10 cellular contexts compared by ENCODE assay signal in the genomic region with DNA sequence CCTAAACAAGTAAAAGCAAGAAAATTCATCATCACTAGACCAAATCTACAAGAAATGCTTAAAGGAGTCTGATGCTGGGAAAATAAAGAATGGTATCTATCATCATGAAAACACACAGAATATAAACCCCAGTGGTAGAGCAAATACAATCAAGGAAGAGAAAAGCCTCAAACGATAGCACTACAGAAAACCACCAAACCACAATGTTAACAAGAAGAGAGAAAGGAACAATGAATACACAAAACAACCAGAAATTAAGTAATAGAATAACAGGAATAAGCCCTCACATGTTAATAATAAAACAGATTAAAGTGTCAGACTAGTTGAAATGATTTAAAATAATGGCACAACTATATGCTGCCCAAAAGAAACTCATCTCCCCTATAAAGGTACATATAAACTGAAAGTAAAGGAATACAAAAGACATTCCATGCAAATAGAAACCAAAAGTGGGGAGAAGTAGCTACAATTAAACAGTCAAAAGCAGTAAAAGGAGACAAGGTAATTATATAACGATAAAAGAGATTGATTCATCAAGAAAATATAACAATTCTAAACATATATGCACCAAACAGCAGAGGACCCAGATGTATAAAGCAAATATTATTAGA.
A peak's percentile ranks its signal among the peaks of the same experiment; 100 is the strongest.
DNase-seq lines count a peak whose midpoint lies in the region; ATAC-seq, FAIRE-seq and TF ChIP-seq lines count a peak whose summit lies in the region.
"Had no signal": no experiment of that assay in that cellular context is flagged by ENCODE, and none has a peak within 500 bp of the region (broad histone marks: within the 10 kb centered on the region; RNA-seq: fewer than 3 reads in every experiment).

No MANE protein-coding gene starts in this region.

- peaks cover 94% of the 10 kb centered on the region for H3K79me2 ChIP-seq in PC-3 (ENCODE audit: low read length)

- no peak overlapping the region for H3K4me3 ChIP-seq in PC-3 (ENCODE audit: low read length)
- peak overlapping the region in 1 of 2 donors; percentile 4 for H3K4me3 ChIP-seq in left lung
- no peak overlapping the region for H3K4me3 ChIP-seq in right cardiac atrium (ENCODE audit: low read length)
- H3K4me3 ChIP-seq: lower lobe of right lung had no signal

- H3K4me1 ChIP-seq in PC-3 (ENCODE audit: insufficient read depth, low read length), result peaks cover 8% of the 10 kb centered on the region; the same call in 1 of the 2 replicates
- H3K4me1 ChIP-seq in left lung, result peaks cover 0 to 31% of the 10 kb centered on the region in 2 donors
- no peaks in the 10 kb centered on the region for H3K4me1 ChIP-seq in right cardiac atrium (ENCODE audit: control insufficient read depth, insufficient read depth, low read length)

- peaks cover 5% of the 10 kb centered on the region; the same call in 1 of the 2 replicates for H4K20me1 ChIP-seq in PC-3 (ENCODE audit: low read length)

- H3K9me3 ChIP-seq in PC-3 (ENCODE audit: low read length) (no peaks in the 10 kb centered on the region), left lung (peaks cover 0 to 3% of the 10 kb centered on the region in 2 donors), right cardiac atrium (ENCODE audit: control insufficient read depth, low read length) (no peaks in the 10 kb centered on the region)
- H3K9me3 ChIP-seq: lower lobe of right lung had no signal

- H3K27me3 ChIP-seq in PC-3 (ENCODE audit: low read length), result no peaks in the 10 kb centered on the region
- H3K27me3 ChIP-seq in left lung, result no peaks in the 10 kb centered on the region
- H3K27me3 ChIP-seq in right cardiac atrium (ENCODE audit: control insufficient read depth, insufficient read depth), result no peaks in the 10 kb centered on the region

- no TSS peak for BruUV-seq in PC-3 (replicated peaks; lab: Mats Ljungman, UMichigan)

- no peak overlapping the region for H3K9ac ChIP-seq in PC-3 (ENCODE audit: low read length)

- WGBS in right cardiac atrium, result 65% methylated on average over 2 of the region's 2 CpGs

- H3K27ac ChIP-seq in PC-3 (ENCODE audit: low read length) (no peak overlapping the region), left lung (peak overlapping the region in 1 of 2 donors; percentile 24), right cardiac atrium (ENCODE audit: low read length) (no peak overlapping the region)
- H3K27ac ChIP-seq: lower lobe of right lung had no signal

- H3K36me3 ChIP-seq in PC-3 (ENCODE audit: low read depth, low read length), result no peaks in the 10 kb centered on the region; the same call in 1 of the 2 replicates
- H3K36me3 ChIP-seq in left lung, result no peaks in the 10 kb centered on the region
- H3K36me3 ChIP-seq: lower lobe of right lung had no signal

- no peak for TF ChIP-seq CTCF in PC-3 (conservative IDR thresholded peaks at IDR 0.05; ENCODE audit: low read depth, low read length)
- TF ChIP-seq CTCF in left lung (IDR thresholded peaks at IDR 0.05), result no peak

- H3K4me2 ChIP-seq in PC-3 (ENCODE audit: low read length), result peak overlapping the region; percentile 9

- intact Hi-C loops in PC-3 (cut with micrococcal nuclease) (no loop called here), left lung (cut with DNase I) (no loop called here), head of caudate nucleus (cut with DNase I) (no loop called here), right cardiac atrium (cut with DNase I) (no loop called here)

- CTCF ChIA-PET in PC-3 (lab: Charles Lee), result interaction anchor here (0.6 kb wide), 1 partner anchor 65 kb away, joined by 6 read pairs; no protein-coding TSS in a partner anchor

- peak; percentile 77 for FAIRE-seq in GM18507 (lab: Jason Lieb, UNC)
- FAIRE-seq: colon had no signal

- no peak overlapping the region for H2AFZ ChIP-seq in PC-3 (ENCODE audit: low read length)

- no peaks in the 10 kb centered on the region for H3K9me2 ChIP-seq in PC-3 (replicated peaks; ENCODE audit: low read length)

- ATAC-seq in PC-3, result peak; percentile 56
- ATAC-seq in left lung, result peak; percentile 47
- no peak for ATAC-seq in right cardiac atrium

- H3F3A ChIP-seq in PC-3 (ENCODE audit: low read length, unreplicated experiment), result no peaks in the 10 kb centered on the region

- DNase-seq in GM18507 (ENCODE audit: extremely low spot score, insufficient read length, low read depth) (no peak), H4 (ENCODE audit: low spot score) (peak; percentile 36), PC-3 (peak; percentile 45), left lung (no peak), RPMI8226 (no peak), head of caudate nucleus (no peak), right cardiac atrium (no peak), NCI-H524 (lab: John Stamatoyannopoulos, UW) (no peak)
- DNase-seq: lower lobe of right lung had no signal

- POLR2A ChIA-PET in PC-3 (lab: Charles Lee; ENCODE audit: unreplicated experiment), result interaction anchor here (0.6 kb wide), 1 partner anchor 113 kb away, joined by 3 read pairs; no protein-coding TSS in a partner anchor

Comparison
In these comparisons a context has a peak if more than half of its experiments do, and no peak if none do; other contexts are left out.
1. DNase-seq: peak in H4 (single experiment) and PC-3 (single experiment); none in GM18507 (single experiment), left lung (0 of 2), RPMI8226 (single experiment), head of caudate nucleus (0 of 42), right cardiac atrium (0 of 3) and NCI-H524 (0 of 2).
2. ATAC-seq: peak in PC-3 (single experiment) and left lung (single experiment); none in right cardiac atrium (0 of 2).